In the genomic region with DNA sequence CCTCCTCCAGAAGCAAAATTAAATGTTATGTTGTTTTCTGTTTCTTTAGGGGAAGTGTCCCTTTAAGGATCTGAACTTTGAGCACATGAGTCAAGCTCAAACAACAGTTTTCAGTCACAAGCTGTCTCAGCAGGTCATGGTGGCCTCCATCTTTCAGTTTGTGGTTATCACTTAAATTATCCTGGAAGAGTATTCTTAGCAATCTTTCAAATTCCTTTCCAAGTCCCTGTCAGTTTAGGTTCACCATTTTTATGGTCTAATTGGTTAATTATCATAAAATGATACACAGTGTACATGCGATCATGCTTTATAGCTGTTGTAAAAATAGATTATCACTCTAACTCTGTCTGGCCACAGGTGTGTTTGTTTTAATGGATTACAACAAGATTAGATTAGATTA, we compare ENCODE assay signal across 1 cellular context.
TF ChIP-seq lines count a peak whose summit lies in the region.

No MANE protein-coding gene starts in this region.

TF ChIP-seq in HEK293, 187 proteins besides CTCF, POLR2A, EP300 and RAD21 (continued from another document):
- TF ChIP-seq SCRT2 (tag by site-specific recombination; IDR thresholded peaks at IDR 0.05) (0 out of 2 replicates have a peak, but pooled peaks have one; percentile 16), REPIN1 (tag by site-specific recombination; IDR thresholded peaks at IDR 0.05; ENCODE audit: low read depth) (no peak), ZNF514 (tag by site-specific recombination; IDR thresholded peaks at IDR 0.05) (no peak), ZSCAN23 (tag by site-specific recombination; IDR thresholded peaks at IDR 0.05) (no peak), ZNF211 (tag by site-specific recombination; IDR thresholded peaks at IDR 0.05; ENCODE audit: low read depth) (no peak), ZNF274 (IDR thresholded peaks at IDR 0.05; ENCODE audit: low read length) (no peak), ZNF274 (tag by site-specific recombination; IDR thresholded peaks at IDR 0.05; ENCODE audit: borderline replicate concordance) (no peak), ZNF610 (tag by site-specific recombination; IDR thresholded peaks at IDR 0.05; ENCODE audit: borderline replicate concordance) (no peak), KLF16 (tag by site-specific recombination; IDR thresholded peaks at IDR 0.05) (no peak), ZXDB (tag by site-specific recombination; IDR thresholded peaks at IDR 0.05) (peak; percentile 54), ZNF10 (tag by site-specific recombination; IDR thresholded peaks at IDR 0.05) (no peak), SP2 (tag by site-specific recombination; IDR thresholded peaks at IDR 0.05) (no peak), ZNF350 (tag by site-specific recombination; IDR thresholded peaks at IDR 0.05) (0 out of 2 replicates have a peak, but pooled peaks have one; percentile 25)
- TF ChIP-seq, protein P1, sequence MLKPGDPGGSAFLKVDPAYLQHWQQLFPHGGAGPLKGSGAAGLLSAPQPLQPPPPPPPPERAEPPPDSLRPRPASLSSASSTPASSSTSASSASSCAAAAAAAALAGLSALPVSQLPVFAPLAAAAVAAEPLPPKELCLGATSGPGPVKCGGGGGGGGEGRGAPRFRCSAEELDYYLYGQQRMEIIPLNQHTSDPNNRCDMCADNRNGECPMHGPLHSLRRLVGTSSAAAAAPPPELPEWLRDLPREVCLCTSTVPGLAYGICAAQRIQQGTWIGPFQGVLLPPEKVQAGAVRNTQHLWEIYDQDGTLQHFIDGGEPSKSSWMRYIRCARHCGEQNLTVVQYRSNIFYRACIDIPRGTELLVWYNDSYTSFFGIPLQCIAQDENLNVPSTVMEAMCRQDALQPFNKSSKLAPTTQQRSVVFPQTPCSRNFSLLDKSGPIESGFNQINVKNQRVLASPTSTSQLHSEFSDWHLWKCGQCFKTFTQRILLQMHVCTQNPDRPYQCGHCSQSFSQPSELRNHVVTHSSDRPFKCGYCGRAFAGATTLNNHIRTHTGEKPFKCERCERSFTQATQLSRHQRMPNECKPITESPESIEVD (tag by site-specific recombination; IDR thresholded peaks at IDR 0.05) = peak; percentile 39; the same call in 1 of the 2 replicates
- TF ChIP-seq, protein P2, sequence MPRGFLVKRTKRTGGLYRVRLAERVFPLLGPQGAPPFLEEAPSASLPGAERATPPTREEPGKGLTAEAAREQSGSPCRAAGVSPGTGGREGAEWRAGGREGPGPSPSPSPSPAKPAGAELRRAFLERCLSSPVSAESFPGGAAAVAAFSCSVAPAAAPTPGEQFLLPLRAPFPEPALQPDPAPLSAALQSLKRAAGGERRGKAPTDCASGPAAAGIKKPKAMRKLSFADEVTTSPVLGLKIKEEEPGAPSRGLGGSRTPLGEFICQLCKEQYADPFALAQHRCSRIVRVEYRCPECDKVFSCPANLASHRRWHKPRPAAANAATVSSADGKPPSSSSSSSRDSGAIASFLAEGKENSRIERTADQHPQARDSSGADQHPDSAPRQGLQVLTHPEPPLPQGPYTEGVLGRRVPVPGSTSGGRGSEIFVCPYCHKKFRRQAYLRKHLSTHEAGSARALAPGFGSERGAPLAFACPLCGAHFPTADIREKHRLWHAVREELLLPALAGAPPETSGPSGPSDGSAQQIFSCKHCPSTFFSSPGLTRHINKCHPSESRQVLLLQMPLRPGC (tag by site-specific recombination; IDR thresholded peaks at IDR 0.05) = no peak
- TF ChIP-seq, protein P3, sequence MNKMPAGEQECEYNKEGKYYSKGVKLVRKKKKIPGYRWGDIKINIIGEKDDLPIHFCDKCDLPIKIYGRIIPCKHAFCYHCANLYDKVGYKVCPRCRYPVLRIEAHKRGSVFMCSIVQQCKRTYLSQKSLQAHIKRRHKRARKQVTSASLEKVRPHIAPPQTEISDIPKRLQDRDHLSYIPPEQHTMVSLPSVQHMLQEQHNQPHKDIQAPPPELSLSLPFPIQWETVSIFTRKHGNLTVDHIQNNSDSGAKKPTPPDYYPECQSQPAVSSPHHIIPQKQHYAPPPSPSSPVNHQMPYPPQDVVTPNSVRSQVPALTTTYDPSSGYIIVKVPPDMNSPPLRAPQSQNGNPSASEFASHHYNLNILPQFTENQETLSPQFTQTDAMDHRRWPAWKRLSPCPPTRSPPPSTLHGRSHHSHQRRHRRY (tag by site-specific recombination; IDR thresholded peaks at IDR 0.05) = no peak
